8 cellular contexts compared by ENCODE assay signal in the genomic region with DNA sequence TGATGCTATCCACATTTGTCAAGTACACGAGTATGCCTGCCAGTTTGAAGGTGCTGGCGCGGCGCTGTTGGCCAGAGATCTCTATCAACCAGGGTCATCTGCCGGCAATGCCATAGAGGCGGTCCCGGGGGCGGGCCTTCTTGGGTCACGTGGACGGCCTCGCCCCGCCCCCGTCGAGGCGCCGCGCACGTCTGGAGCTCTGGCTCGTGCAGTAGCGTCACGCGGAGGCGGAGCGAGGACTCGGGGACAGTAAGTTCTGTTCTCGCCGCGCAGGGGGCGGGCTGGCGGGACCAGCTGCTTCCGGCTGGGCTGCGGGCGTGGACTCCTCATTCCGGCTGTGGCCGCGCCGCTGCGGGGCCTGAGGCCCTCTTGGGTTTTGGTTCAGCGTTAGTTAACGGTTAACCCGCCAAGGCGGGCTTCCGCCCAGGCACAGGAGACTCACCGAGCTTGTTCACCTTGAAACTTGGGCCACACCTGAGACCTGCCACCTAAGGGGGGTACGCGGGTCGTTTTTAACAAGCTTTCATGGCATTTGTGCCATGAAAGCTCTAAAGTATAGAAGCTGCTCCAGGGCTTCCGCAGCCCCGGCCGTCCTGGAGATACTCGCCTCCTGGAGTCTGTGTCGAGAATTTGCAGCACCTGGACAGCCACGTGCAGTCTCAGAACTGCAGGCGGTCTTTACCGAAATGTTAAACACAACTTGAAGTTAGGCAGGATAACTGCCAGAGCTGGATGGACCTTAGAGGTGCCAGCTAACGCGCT. TPM values are rescaled to one million over a fixed set of nuclear protein-coding genes. Genes with fewer than 3 reads are reported as not detected.
DNase-seq lines count a peak whose midpoint lies in the region; ATAC-seq and TF ChIP-seq lines count a peak whose summit lies in the region.

RFESD (plus strand) TSS at position 209 of the 762 bp plus-strand sequence. CDS start 5,495 bp downstream, outside the sequence.

- H3K4me1 ChIP-seq in HUES6 (ENCODE audit: control insufficient read depth, insufficient read depth, low read length) (no peaks in the 10 kb centered on the region), OCI-LY7 (ENCODE audit: insufficient read depth, low read length, poor library complexity, severe bottlenecking) (peaks cover 33% of the 10 kb centered on the region), mucosa of descending colon (ENCODE audit: low read depth) (peaks cover 20% of the 10 kb centered on the region)

- H3K4me3 ChIP-seq in HUES6 (ENCODE audit: low read depth, low read length) = peak within 1 kb of the TSS; percentile 61
- peak within 1 kb of the TSS; percentile 78 for H3K4me3 ChIP-seq in OCI-LY7 (ENCODE audit: low read depth, low read length, poor library complexity, severe bottlenecking)
- no peak within 1 kb of the TSS for H3K4me3 ChIP-seq in mucosa of descending colon

- ATAC-seq in GM21447 (IDR thresholded peaks at IDR 0.05; ENCODE audit: unreplicated experiment) = peak; percentile 92
- ATAC-seq in mucosa of descending colon = peak; percentile 98

- 0 out of 2 replicates have a peak, but pooled peaks have one; percentile 33 for TF ChIP-seq CTCF in OCI-LY7 (conservative IDR thresholded peaks at IDR 0.05; ENCODE audit: low read length)
- peak; percentile 21 for TF ChIP-seq CTCF in mucosa of descending colon (IDR thresholded peaks at IDR 0.05)

- H3K9me3 ChIP-seq in HUES6 (ENCODE audit: control insufficient read depth, insufficient read depth, low read depth, low read length) (no peaks in the 10 kb centered on the region), OCI-LY7 (ENCODE audit: low read length) (no peaks in the 10 kb centered on the region), mucosa of descending colon (no peaks in the 10 kb centered on the region)

- H3K27me3 ChIP-seq in HUES6 (ENCODE audit: control insufficient read depth, insufficient read depth, low read length) = no peaks in the 10 kb centered on the region

- peak within 1 kb of the TSS; percentile 88 for H2AFZ ChIP-seq in OCI-LY7 (ENCODE audit: low read length)

- BruUV-seq in OCI-LY7 (replicated peaks; lab: Mats Ljungman, UMichigan) = TSS peak; percentile 79

- peak within 1 kb of the TSS; percentile 94 for H3K4me2 ChIP-seq in OCI-LY7 (ENCODE audit: low read length)

- H4K20me1 ChIP-seq in OCI-LY7 (ENCODE audit: insufficient read depth, low read length) = no peaks in the 10 kb centered on the region

- H3K36me3 ChIP-seq in HUES6 (ENCODE audit: control insufficient read depth, insufficient read depth, low read length) (no peaks in the 10 kb centered on the region), OCI-LY7 (ENCODE audit: insufficient read depth, low read length) (no peaks in the 10 kb centered on the region), mucosa of descending colon (ENCODE audit: low read depth) (no peaks in the 10 kb centered on the region)

- H3K27ac ChIP-seq in HUES6 (ENCODE audit: low read depth, low read length) = peak within 1 kb of the TSS; percentile 14; the same call in 1 of the 2 replicates
- peak within 1 kb of the TSS; percentile 75 for H3K27ac ChIP-seq in OCI-LY7 (ENCODE audit: low read depth, low read length, poor library complexity, severe bottlenecking)
- peak within 1 kb of the TSS; percentile 69 for H3K27ac ChIP-seq in epithelial cell of prostate

- H3K9me2 ChIP-seq in OCI-LY7 (ENCODE audit: insufficient read depth, low read length) = no peaks in the 10 kb centered on the region

- DNase-seq in DMS 273 treated with DMSO at 0.1 percent for 48 hours (lab: John Stamatoyannopoulos, UW) (peak; percentile 91), OCI-LY7 (ENCODE audit: low spot score) (peak; percentile 98), activated T-cell treated with anti-CD3 and anti-CD28 coated beads for 48 hours (ENCODE audit: low read depth) (peak; percentile 95), epithelial cell of prostate (ENCODE audit: low read depth, low spot score) (peak; percentile 74), mucosa of descending colon (peak; percentile 100)
- peak; percentile 76 to 85 for DNase-seq in stimulated activated CD8-positive, alpha-beta memory T cell treated with anti-CD3 and anti-CD28 coated beads, Interleukin-4, amount 100 ng/mL, for 1 hour (ENCODE audit: low read depth in 2 of 2, low spot score in 1 of 2)

- peaks cover 10% of the 10 kb centered on the region; the same call in 1 of the 2 replicates for H3K79me2 ChIP-seq in OCI-LY7 (ENCODE audit: insufficient read depth, low read depth, low read length)

- peak within 1 kb of the TSS; percentile 62 for H3K9ac ChIP-seq in HUES6 (ENCODE audit: low read length)

- intact Hi-C loops in OCI-LY7 (cut with micrococcal nuclease; ENCODE audit: unreplicated experiment) = loop anchor here (1.0 to 5.0 kb wide), 4 partner anchors 91 to 1536 kb away; partner anchors contain the start of genes ARSK, CAST and RIOK2
- intact Hi-C loops in mucosa of descending colon (cut with DNase I, micrococcal nuclease) = loop anchor here (5.0 to 10.0 kb wide), 3 partner anchors 86 to 201 kb away; partner anchors contain the start of gene RHOBTB3 (in 1 of the 2)

- POLR2A ChIA-PET in OCI-LY7 (lab: Charles Lee) = interaction anchor here (0.7 to 2.4 kb wide), 19 partner anchors 12 to 206 kb away, joined by 3 to 13 read pairs (median 3); no protein-coding TSS in a partner anchor

- CTCF ChIA-PET in OCI-LY7 (lab: Charles Lee; ENCODE audit: unreplicated experiment) = interaction anchor here (1.0 to 1.3 kb wide), 2 partner anchors 18 to 115 kb away, joined by 3 to 4 read pairs; no protein-coding TSS in a partner anchor

RNA-seq across cellular contexts. Expression of gene RFESD, which starts in this region (rescaled TPM):
- total RNA-seq in OCI-LY7 (2014; rRNA removed; shearing (Covaris generic)) = 7.6 and 9.9 TPM in 2 replicates
- total RNA-seq in OCI-LY7 (2022) = 7.6 and 10.9 TPM in 2 replicates
- total RNA-seq in mucosa of descending colon = 1 to 10 TPM in 2 of 3 donors, under 1 TPM in 1; 0.31 to 2.5 (median 1.4) TPM

Comparison
In these comparisons a context has a peak if more than half of its experiments do, and no peak if none do; other contexts are left out.
1. H3K27ac ChIP-seq: peak in every context shown above with its lines; median percentile 75 in OCI-LY7; 69 in epithelial cell of prostate; 14 in HUES6.